30 cellular contexts compared by ENCODE assay signal in genomic region chr2:222167762-222168161, GRCh38.
"Had no signal": no experiment of that assay in that cellular context is flagged by ENCODE, and none has a peak within 500 bp of the region (broad histone marks: within the 10 kb centered on the region; RNA-seq: fewer than 3 reads in every experiment).

No MANE protein-coding gene starts in this region.

- H3K9ac ChIP-seq: neural progenitor cell, parathyroid adenoma had no signal

- H3K27ac ChIP-seq: neural progenitor cell, ovary, parathyroid adenoma, psoas muscle, skin epidermis, spleen, stomach, thoracic aorta, thyroid gland, tibial nerve, upper lobe of right lung, uterus had no signal

- ATAC-seq: naive thymus-derived CD8-positive, alpha-beta T cell; natural killer cell treated with Interleukin-12 subunit alpha and Interleukin-12 subunit beta and Interleukin-15 and Interleukin-18, amount 100 ng/mL, for 72 hours; psoas muscle; right cardiac atrium; sciatic nerve; stimulated activated effector memory CD8-positive, alpha-beta T cell treated with anti-CD3 and anti-CD28 coated beads, Interleukin-12 subunit alpha, Interleukin-12 subunit beta, amount 100 ng/mL, for 72 hours; stimulated activated naive B cell treated with anti-CD40 and anti-IgM and Interleukin-4, amounts not matched to agents 10 μg/mL and 1 μg/mL and 100 μg/mL, for 72 hours; upper lobe of right lung had no signal

- H3K9me3 Mint-ChIP-seq: type B pancreatic cell had no signal

- H3K27me3 Mint-ChIP-seq: natural killer cell treated with Interleukin-12 subunit alpha and Interleukin-12 subunit beta and Interleukin-15 and Interleukin-18, amount 100 ng/mL, for 72 hours; stimulated activated naive B cell treated with anti-CD40 and anti-IgM and Interleukin-4, amounts not matched to agents 10 μg/mL and 1 μg/mL and 100 μg/mL, for 72 hours; stimulated activated naive CD8-positive, alpha-beta T cell treated with anti-CD3 and anti-CD28 coated beads, Interleukin-15, Interleukin-2, amounts not matched to agents 100 ng/mL and 50 ng/mL, for 24 hours had no signal

- H3K79me2 ChIP-seq: parathyroid adenoma had no signal

- H3K4me1 ChIP-seq: parathyroid adenoma, psoas muscle, spleen, stomach, thyroid gland, tibial nerve, upper lobe of right lung, uterus had no signal

- H3K36me3 Mint-ChIP-seq: naive B cell; naive thymus-derived CD8-positive, alpha-beta T cell; natural killer cell treated with Interleukin-12 subunit alpha and Interleukin-12 subunit beta and Interleukin-15 and Interleukin-18, amount 100 ng/mL, for 72 hours; stimulated activated effector memory CD8-positive, alpha-beta T cell treated with anti-CD3 and anti-CD28 coated beads, Interleukin-12 subunit alpha, Interleukin-12 subunit beta, amount 100 ng/mL, for 72 hours; stimulated activated naive B cell treated with anti-CD40 and anti-IgM and Interleukin-4, amounts not matched to agents 10 μg/mL and 1 μg/mL and 100 μg/mL, for 72 hours; type B pancreatic cell had no signal

- H3K4me1 Mint-ChIP-seq: naive B cell; naive thymus-derived CD8-positive, alpha-beta T cell; stimulated activated effector memory CD8-positive, alpha-beta T cell treated with anti-CD3 and anti-CD28 coated beads, Interleukin-12 subunit alpha, Interleukin-12 subunit beta, amount 100 ng/mL, for 72 hours; stimulated activated naive B cell treated with anti-CD40 and anti-IgM and Interleukin-4, amounts not matched to agents 10 μg/mL and 1 μg/mL and 100 μg/mL, for 72 hours had no signal

- H3K36me3 ChIP-seq: neural progenitor cell, ovary, spleen, stomach, thoracic aorta, thyroid gland, tibial nerve, upper lobe of right lung, uterus had no signal

- DNase-seq: naive B cell; naive thymus-derived CD8-positive, alpha-beta T cell; nephron progenitor cell; occipital lobe; ovary; posterior cingulate gyrus; psoas muscle; right cardiac atrium; spleen; stimulated activated CD4-positive, alpha-beta T cell treated with anti-CD3 and anti-CD28 coated beads, Interleukin-12 subunit alpha, Interleukin-12 subunit beta, amount 100 ng/mL, for 4 hours; stimulated activated CD4-positive, alpha-beta T cell treated with anti-CD3 and anti-CD28 coated beads, Interleukin-1b, Interleukin-23, amount 100 ng/mL, for 48 hours; stimulated activated CD4-positive, alpha-beta T cell treated with anti-CD3 and anti-CD28 coated beads, Interleukin-4, amount 100 ng/mL, for 1 hour; stimulated activated naive B cell treated with anti-CD40 and anti-IgM and Interleukin-4, amounts not matched to agents 10 μg/mL and 1 μg/mL and 100 μg/mL, for 72 hours; stimulated activated naive CD4-positive, alpha-beta T cell treated with Interleukin-2 at 50 U/mL for 16 hours; stomach; thyroid gland; upper lobe of right lung; uterus had no signal

- H3K4me3 ChIP-seq: neural progenitor cell, ovary, psoas muscle, skin epidermis, smooth muscle cell, spleen, stomach, thoracic aorta, thyroid gland, tibial nerve, upper lobe of right lung, uterus had no signal

- H2AFZ ChIP-seq: neural progenitor cell, parathyroid adenoma had no signal

- H3K9me3 ChIP-seq: ovary, psoas muscle, spleen, thoracic aorta, thyroid gland, tibial nerve, upper lobe of right lung, uterus had no signal

- H3K4me2 ChIP-seq: neural progenitor cell, smooth muscle cell had no signal

- H3K27ac Mint-ChIP-seq: naive thymus-derived CD8-positive, alpha-beta T cell; natural killer cell treated with Interleukin-12 subunit alpha and Interleukin-12 subunit beta and Interleukin-15 and Interleukin-18, amount 100 ng/mL, for 72 hours; nephron progenitor cell; neural progenitor cell; progenitor cell of endocrine pancreas; stimulated activated effector memory CD8-positive, alpha-beta T cell treated with anti-CD3 and anti-CD28 coated beads, Interleukin-12 subunit alpha, Interleukin-12 subunit beta, amount 100 ng/mL, for 72 hours; stimulated activated naive B cell treated with anti-CD40 and anti-IgM and Interleukin-4, amounts not matched to agents 10 μg/mL and 1 μg/mL and 100 μg/mL, for 72 hours; stimulated activated naive CD8-positive, alpha-beta T cell treated with anti-CD3 and anti-CD28 coated beads, Interleukin-15, Interleukin-2, amounts not matched to agents 100 ng/mL and 50 ng/mL, for 24 hours; type B pancreatic cell had no signal

- H3K4me3 Mint-ChIP-seq: naive B cell; naive thymus-derived CD8-positive, alpha-beta T cell; natural killer cell treated with Interleukin-12 subunit alpha and Interleukin-12 subunit beta and Interleukin-15 and Interleukin-18, amount 100 ng/mL, for 72 hours; nephron progenitor cell; neural progenitor cell; stimulated activated effector memory CD8-positive, alpha-beta T cell treated with anti-CD3 and anti-CD28 coated beads, Interleukin-12 subunit alpha, Interleukin-12 subunit beta, amount 100 ng/mL, for 72 hours; stimulated activated naive B cell treated with anti-CD40 and anti-IgM and Interleukin-4, amounts not matched to agents 10 μg/mL and 1 μg/mL and 100 μg/mL, for 72 hours; stimulated activated naive CD8-positive, alpha-beta T cell treated with anti-CD3 and anti-CD28 coated beads, Interleukin-15, Interleukin-2, amounts not matched to agents 100 ng/mL and 50 ng/mL, for 24 hours; type B pancreatic cell had no signal

- H3K27me3 ChIP-seq: ovary, spleen, stomach, thyroid gland, tibial nerve, upper lobe of right lung had no signal
